Comparison of ENCODE assay signal across 19 cellular contexts in the genomic region with DNA sequence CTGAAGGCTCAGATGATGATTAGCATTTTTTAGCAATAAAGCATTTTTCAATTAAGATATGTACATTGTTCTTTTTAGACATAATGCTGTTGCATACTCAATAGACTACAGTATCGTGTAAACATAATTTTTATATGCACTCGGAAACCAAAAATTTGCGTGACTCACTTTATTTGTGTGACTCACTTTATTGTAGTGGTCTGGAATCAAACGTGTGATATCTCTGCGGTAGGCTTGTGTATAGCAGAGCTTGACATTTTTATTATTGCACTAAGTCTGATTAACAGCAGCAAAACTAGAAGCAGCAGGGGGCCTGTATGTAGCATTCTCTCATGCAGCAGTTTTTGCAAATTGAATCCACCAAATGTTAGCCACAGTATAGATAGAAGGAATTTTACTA.
DNase-seq lines count a peak whose midpoint lies in the region; ATAC-seq, FAIRE-seq and TF ChIP-seq lines count a peak whose summit lies in the region.
"Had no signal": no experiment of that assay in that cellular context is flagged by ENCODE, and none has a peak within 500 bp of the region (broad histone marks: within the 10 kb centered on the region; RNA-seq: fewer than 3 reads in every experiment).

No MANE protein-coding gene starts in this region.

- DNase-seq in HCEC 1CT = peak; percentile 1
- DNase-seq in Panc1 (ENCODE audit: low read depth, low spot score) = no peak
- DNase-seq in SKM-1 treated with dmso at 0.1 percent for 144 hours (lab: John Stamatoyannopoulos, UW; ENCODE audit: unreplicated experiment) = no peak
- DNase-seq in HK-2 (ENCODE audit: unreplicated experiment) = no peak
- no peak for DNase-seq in effector memory CD4-positive, alpha-beta T cell
- DNase-seq: activated CD4-positive, alpha-beta T cell treated with anti-CD3 and anti-CD28 coated beads for 48 hours; DMS79; NCI-H1048; NCI-H2029; NCI-H226; NCI-H82; T-helper 17 cell had no signal

- no peak for TF ChIP-seq CTCF in Panc1 (IDR thresholded peaks at IDR 0.05)

- ATAC-seq in Panc1 = peak; percentile 88
- ATAC-seq in GM21515 (IDR thresholded peaks at IDR 0.05; ENCODE audit: unreplicated experiment) = no peak
- ATAC-seq: stimulated activated memory B cell treated with anti-CD40 and anti-IgM and Interleukin-4, amounts not matched to agents 10 μg/mL and 1 μg/mL and 100 μg/mL, for 72 hours; T-helper 17 cell had no signal

- no peaks in the 10 kb centered on the region for H3K36me3 ChIP-seq in Panc1 (ENCODE audit: control insufficient read depth, insufficient read depth, low read length)
- no peaks in the 10 kb centered on the region for H3K36me3 ChIP-seq in effector memory CD4-positive, alpha-beta T cell (ENCODE audit: control insufficient read depth, insufficient read depth, low read length)
- H3K36me3 ChIP-seq: ascending aorta, SJSA1 had no signal

- H3K9me3 ChIP-seq in Panc1 (ENCODE audit: control insufficient read depth, insufficient read depth, low read depth, low read length) = no peaks in the 10 kb centered on the region
- no peaks in the 10 kb centered on the region for H3K9me3 ChIP-seq in effector memory CD4-positive, alpha-beta T cell (ENCODE audit: control insufficient read depth, low read length)
- H3K9me3 ChIP-seq: ascending aorta, SJSA1 had no signal

- CTCF ChIA-PET in Panc1 (lab: Charles Lee) = no interaction called here

- peak; percentile 82 for FAIRE-seq in endometrium (lab: Jason Lieb, UNC)

- no peak overlapping the region for H3K4me3 ChIP-seq in Panc1 (ENCODE audit: low read depth in 2 of 2, low read length in 2 of 2)
- no peak overlapping the region for H3K4me3 ChIP-seq in effector memory CD4-positive, alpha-beta T cell (ENCODE audit: insufficient read depth, low read depth, low read length, poor library complexity, severe bottlenecking)
- H3K4me3 ChIP-seq: ascending aorta, lung, SJSA1, smooth muscle cell had no signal

- BruUV-seq in Panc1 (replicated peaks; lab: Mats Ljungman, UMichigan) = no TSS peak

- H3K4me1 ChIP-seq in Panc1 (ENCODE audit: control insufficient read depth, insufficient read depth, low read length) = no peaks in the 10 kb centered on the region
- no peaks in the 10 kb centered on the region for H3K4me1 ChIP-seq in effector memory CD4-positive, alpha-beta T cell (ENCODE audit: control insufficient read depth, insufficient read depth, low read length, poor library complexity, severe bottlenecking)
- H3K4me1 ChIP-seq: ascending aorta, SJSA1 had no signal

- H3K27me3 ChIP-seq in Panc1 (ENCODE audit: control insufficient read depth, insufficient read depth, low read length) = no peaks in the 10 kb centered on the region
- no peaks in the 10 kb centered on the region for H3K27me3 ChIP-seq in effector memory CD4-positive, alpha-beta T cell (replicated peaks; ENCODE audit: control insufficient read depth, insufficient read depth, low read length, poor library complexity, severe bottlenecking)
- H3K27me3 ChIP-seq: ascending aorta, SJSA1 had no signal

- POLR2A ChIA-PET in Panc1 (lab: Charles Lee) = no interaction called here

- in situ Hi-C loops in Panc1 (cut with HindIII; ENCODE audit: low pct_unique_long_range_greater_than_20kb, low sequenced_read_pairs) = no loop called here

- intact Hi-C loops in Panc1 (cut with micrococcal nuclease; ENCODE audit: unreplicated experiment) = no loop called here

- no peak overlapping the region; the same call in 1 of the 2 replicates for H3K27ac ChIP-seq in Panc1 (ENCODE audit: low read length)
- no peak overlapping the region for H3K27ac ChIP-seq in effector memory CD4-positive, alpha-beta T cell (ENCODE audit: insufficient read depth, low read length, poor library complexity, severe bottlenecking)
- H3K27ac ChIP-seq: ascending aorta, SJSA1 had no signal
